ENCODE assay signal across 12 cellular contexts in genomic region chr1:26156285-26157038, GRCh38. TPM values are rescaled to one million over a fixed set of nuclear protein-coding genes. Genes with fewer than 3 reads are reported as not detected.
DNase-seq lines count a peak whose midpoint lies in the region; ATAC-seq and TF ChIP-seq lines count a peak whose summit lies in the region.
"Had no signal": no experiment of that assay in that cellular context is flagged by ENCODE, and none has a peak within 500 bp of the region (broad histone marks: within the 10 kb centered on the region; RNA-seq: fewer than 3 reads in every experiment).

No MANE protein-coding gene starts in this region.

- peaks cover 2% of the 10 kb centered on the region for H3K4me1 Mint-ChIP-seq in activated CD8-positive, alpha-beta memory T cell treated with anti-CD3 and anti-CD28 coated beads, Interleukin-2, amount 10 ng/mL, durations not matched to agents 7 days and 5 days
- peaks cover 59% of the 10 kb centered on the region for H3K4me1 Mint-ChIP-seq in WTC11
- H3K4me1 Mint-ChIP-seq in effector memory CD8-positive, alpha-beta T cell (ENCODE audit: low read depth in 2 of 2), result peaks cover 0 to 3% of the 10 kb centered on the region in 2 donors

- no peak for TF ChIP-seq CTCF in WTC11 (IDR thresholded peaks at IDR 0.05)
- no peak for TF ChIP-seq CTCF in upper lobe of left lung (IDR thresholded peaks at IDR 0.05)

- H3K27me3 ChIP-seq in upper lobe of left lung, result peaks cover 0 to 3% (median 0%) of the 10 kb centered on the region in 4 donors

- H3K4me3 ChIP-seq in upper lobe of left lung, result peak overlapping the region in 3 of 4 donors; percentile 12 to 33 (median 13)

- TF ChIP-seq POLR2A in upper lobe of left lung (IDR thresholded peaks at IDR 0.05), result no peak

- WGBS in upper lobe of left lung, 2 donors, result 32 to 40% methylated on average over 6 to 12 of the region's 12 CpGs

- no peaks in the 10 kb centered on the region for H3K36me3 Mint-ChIP-seq in activated CD8-positive, alpha-beta memory T cell treated with anti-CD3 and anti-CD28 coated beads, Interleukin-2, amount 10 ng/mL, durations not matched to agents 7 days and 5 days
- H3K36me3 Mint-ChIP-seq in WTC11, result no peaks in the 10 kb centered on the region
- peaks cover 8% of the 10 kb centered on the region for H3K36me3 Mint-ChIP-seq in effector memory CD8-positive, alpha-beta T cell (ENCODE audit: insufficient read depth)

- peak overlapping the region; percentile 46 to 83 (median 78) for H3K27ac ChIP-seq in upper lobe of left lung

- peaks cover 71% of the 10 kb centered on the region for H3K27me3 Mint-ChIP-seq in activated CD8-positive, alpha-beta memory T cell treated with anti-CD3 and anti-CD28 coated beads, Interleukin-2, amount 10 ng/mL, durations not matched to agents 7 days and 5 days
- H3K27me3 Mint-ChIP-seq in WTC11 (ENCODE audit: low read depth), result peaks cover 98% of the 10 kb centered on the region
- H3K27me3 Mint-ChIP-seq in effector memory CD8-positive, alpha-beta T cell, result peaks cover 53 to 81% of the 10 kb centered on the region in 2 donors

- no peaks in the 10 kb centered on the region for H3K36me3 ChIP-seq in upper lobe of left lung

- no peak for DNase-seq in activated CD8-positive, alpha-beta memory T cell treated with anti-CD3 and anti-CD28 coated beads, Interleukin-2, amount 10 ng/mL, durations not matched to agents 7 days and 5 days
- no peak for DNase-seq in activated CD8-positive, alpha-beta memory T cell treated with anti-CD3 and anti-CD28 coated beads for 24 hours
- DNase-seq in WTC11 (ENCODE audit: low spot score) (peak; percentile 69), left lobe of liver (ENCODE audit: low spot score) (no peak), upper lobe of left lung (peak in 1 of 2 donors; percentile 35), T-helper 9 cell (no peak)
- DNase-seq in effector memory CD8-positive, alpha-beta T cell, result no peak
- DNase-seq: SHP77 had no signal

- CTCF ChIA-PET in activated CD8-positive, alpha-beta memory T cell treated with anti-CD3 and anti-CD28 coated beads, Interleukin-2, amount 10 ng/mL, durations not matched to agents 7 days and 5 days (lab: Charles Lee), result interaction anchor here (1.1 to 4.6 kb wide), 5 partner anchors 12 to 261 kb away, joined by 3 to 31 read pairs (median 4); partner anchors contain the start of genes C1orf232 and ZNF593
- CTCF ChIA-PET in WTC11 (lab: Charles Lee), result interaction anchor here (0.8 to 4.8 kb wide), 20 partner anchors 8 to 260 kb away, joined by 3 to 65 read pairs (median 5); partner anchors contain the start of genes CATSPER4, CEP85, CNKSR1 and PAFAH2

- POLR2A ChIA-PET in WTC11 (lab: Charles Lee), result interaction anchor here (0.6 to 1.4 kb wide), 4 partner anchors 13 to 1316 kb away, joined by 3 to 7 read pairs (median 3); partner anchors contain the start of gene ZNF593

- no peaks in the 10 kb centered on the region for H3K9me3 ChIP-seq in upper lobe of left lung

- no peaks in the 10 kb centered on the region for H3K9me3 Mint-ChIP-seq in activated CD8-positive, alpha-beta memory T cell treated with anti-CD3 and anti-CD28 coated beads, Interleukin-2, amount 10 ng/mL, durations not matched to agents 7 days and 5 days (ENCODE audit: low read depth)
- no peaks in the 10 kb centered on the region for H3K9me3 Mint-ChIP-seq in WTC11
- H3K9me3 Mint-ChIP-seq in effector memory CD8-positive, alpha-beta T cell, result no peaks in the 10 kb centered on the region

- H3K4me1 ChIP-seq in upper lobe of left lung, result peaks cover 23 to 25% (median 24%) of the 10 kb centered on the region in 4 donors

- TF ChIP-seq EP300 in upper lobe of left lung (IDR thresholded peaks at IDR 0.05), result no peak

- H3K4me3 Mint-ChIP-seq in activated CD8-positive, alpha-beta memory T cell treated with anti-CD3 and anti-CD28 coated beads, Interleukin-2, amount 10 ng/mL, durations not matched to agents 7 days and 5 days, result no peak overlapping the region
- H3K4me3 Mint-ChIP-seq in WTC11, result peak overlapping the region; percentile 61
- no peak overlapping the region for H3K4me3 Mint-ChIP-seq in effector memory CD8-positive, alpha-beta T cell
- H3K4me3 Mint-ChIP-seq: B cell had no signal

- no peak overlapping the region for H3K27ac Mint-ChIP-seq in activated CD8-positive, alpha-beta memory T cell treated with anti-CD3 and anti-CD28 coated beads, Interleukin-2, amount 10 ng/mL, durations not matched to agents 7 days and 5 days
- H3K27ac Mint-ChIP-seq in WTC11, result no peak overlapping the region
- no peak overlapping the region for H3K27ac Mint-ChIP-seq in effector memory CD8-positive, alpha-beta T cell
- H3K27ac Mint-ChIP-seq: B cell had no signal

- peak; percentile 9 for ATAC-seq in activated CD8-positive, alpha-beta memory T cell treated with anti-CD3 and anti-CD28 coated beads, Interleukin-2, amount 10 ng/mL, durations not matched to agents 7 days and 5 days
- ATAC-seq in WTC11 (peak; percentile 23), left lobe of liver (peak; percentile 8), upper lobe of left lung (ENCODE audit: low FRiP score in 2 of 2) (no peak), HG03108 (IDR thresholded peaks at IDR 0.05; ENCODE audit: unreplicated experiment) (no peak)
- ATAC-seq in effector memory CD8-positive, alpha-beta T cell (replicated peaks), result no peak

TF ChIP-seq in WTC11, 78 proteins besides CTCF, POLR2A, EP300 and RAD21:
- TF ChIP-seq ZNF423 (CRISPR knock-in tag; IDR thresholded peaks at IDR 0.05) (peak; percentile 38; the same call in 1 of the 2 replicates), ZBTB21 (CRISPR knock-in tag; IDR thresholded peaks at IDR 0.05; ENCODE audit: borderline replicate concordance) (no peak), FOXK1 (CRISPR knock-in tag; IDR thresholded peaks at IDR 0.05) (peak; percentile 62), E2F5 (CRISPR knock-in tag; IDR thresholded peaks at IDR 0.05) (peak; percentile 39; the same call in 1 of the 2 replicates), SMAD3 (CRISPR knock-in tag; IDR thresholded peaks at IDR 0.05; ENCODE audit: borderline replicate concordance) (0 out of 2 replicates have a peak, but pooled peaks have one; percentile 24)

RNA-seq across cellular contexts. Expression of gene FAM110D, which starts 2.4 kb away (rescaled TPM):
- total RNA-seq in activated CD8-positive, alpha-beta memory T cell treated with anti-CD3 and anti-CD28 coated beads, Interleukin-2, amount 10 ng/mL, durations not matched to agents 7 days and 5 days, result not detected
- total RNA-seq in WTC11 (2021) (0.37 to 0.55 TPM (median 0.53 TPM) in 3 replicates), left lobe of liver (0.28 TPM), upper lobe of left lung (1 to 10 TPM; 1.0 to 6.7 (median 4.7) TPM)
- total RNA-seq: B cell had no signal

RNA-seq across cellular contexts. Expression of gene C1orf232, which starts 12.3 kb away (rescaled TPM):
- not detected for total RNA-seq in activated CD8-positive, alpha-beta memory T cell treated with anti-CD3 and anti-CD28 coated beads, Interleukin-2, amount 10 ng/mL, durations not matched to agents 7 days and 5 days
- total RNA-seq in WTC11 (2021), result not detected in 3 replicates
- total RNA-seq in left lobe of liver, result not detected
- total RNA-seq in upper lobe of left lung, result not detected
- total RNA-seq: B cell, dermis microvascular lymphatic vessel endothelial cell, temporal lobe had no signal

RNA-seq across cellular contexts. Expression of gene ZNF593, which starts 13.2 kb away (rescaled TPM):
- 10 to 100 TPM; 40.1 to 48.1 TPM for total RNA-seq in activated CD8-positive, alpha-beta memory T cell treated with anti-CD3 and anti-CD28 coated beads, Interleukin-2, amount 10 ng/mL, durations not matched to agents 7 days and 5 days
- total RNA-seq in WTC11 (2021) (39.6 to 49.1 TPM (median 43.3 TPM) in 3 replicates), left lobe of liver (23.7 TPM), upper lobe of left lung (10 to 100 TPM in 5 of 6 donors, 1 to 10 TPM in 1; 9.8 to 46.5 (median 29.2) TPM)

RNA-seq across cellular contexts. Expression of gene ZNF593OS, which starts 15.2 kb away (rescaled TPM):
- not detected for total RNA-seq in activated CD8-positive, alpha-beta memory T cell treated with anti-CD3 and anti-CD28 coated beads, Interleukin-2, amount 10 ng/mL, durations not matched to agents 7 days and 5 days
- not detected in 3 replicates for total RNA-seq in WTC11 (2021)
- total RNA-seq in left lobe of liver, result not detected
- not detected for total RNA-seq in upper lobe of left lung
- total RNA-seq: B cell, dermis microvascular lymphatic vessel endothelial cell, temporal lobe had no signal

RNA-seq across cellular contexts. Expression of gene CNKSR1, which starts 20.8 kb away (rescaled TPM):
- total RNA-seq in activated CD8-positive, alpha-beta memory T cell treated with anti-CD3 and anti-CD28 coated beads, Interleukin-2, amount 10 ng/mL, durations not matched to agents 7 days and 5 days, result 1 to 10 TPM; 1.4 to 1.5 TPM
- total RNA-seq in WTC11 (2021) (18.0 to 20.5 TPM (median 19.7 TPM) in 3 replicates), left lobe of liver (0.63 TPM), upper lobe of left lung (10 to 100 TPM; 20.4 to 98.5 (median 43.1) TPM)
- total RNA-seq: dermis microvascular lymphatic vessel endothelial cell had no signal

Comparison
In these comparisons a context has a peak if more than half of its experiments do, and no peak if none do; other contexts are left out.
1. ATAC-seq: peak in activated CD8-positive, alpha-beta memory T cell treated with anti-CD3 and anti-CD28 coated beads, Interleukin-2, amount 10 ng/mL, durations not matched to agents 7 days and 5 days (single experiment), WTC11 (single experiment) and left lobe of liver (single experiment); none in upper lobe of left lung (0 of 2), HG03108 (single experiment) and effector memory CD8-positive, alpha-beta T cell (single experiment).